ENCODE assay signal across 20 cellular contexts in the genomic region with DNA sequence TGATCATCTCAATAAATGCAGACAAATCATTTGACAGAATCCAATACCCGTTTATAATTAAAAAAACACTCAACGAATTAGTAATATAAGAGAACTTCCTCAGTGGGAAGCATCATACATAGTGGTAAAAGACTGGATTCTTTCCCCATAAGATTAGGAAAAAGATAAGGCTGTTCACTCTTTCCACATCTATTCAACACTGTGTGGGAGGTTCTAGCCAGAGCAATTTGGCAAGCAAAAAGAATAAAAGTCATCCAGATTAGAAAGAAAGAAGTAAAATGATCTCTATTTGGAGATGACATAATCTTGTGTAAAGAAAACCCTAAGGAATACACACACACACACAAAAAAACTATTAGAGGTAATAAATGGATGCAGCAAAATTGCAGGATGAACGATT. TPM values are rescaled to one million over a fixed set of nuclear protein-coding genes. Genes with fewer than 3 reads are reported as not detected.
"Had no signal": no experiment of that assay in that cellular context is flagged by ENCODE, and none has a peak within 500 bp of the region (broad histone marks: within the 10 kb centered on the region; RNA-seq: fewer than 3 reads in every experiment).

No MANE protein-coding gene starts in this region.

- H3K27me3 Mint-ChIP-seq: effector memory CD8-positive, alpha-beta T cell had no signal

- H3K27ac ChIP-seq: ascending aorta, cardiac muscle cell, esophagus squamous epithelium, spleen, thyroid gland, VCaP had no signal

- H3K9me3 ChIP-seq: ascending aorta, thyroid gland had no signal

- H3K4me1 Mint-ChIP-seq: nephron had no signal

- H3K4me3 Mint-ChIP-seq: activated naive CD4-positive, alpha-beta T cell treated with anti-CD3 and anti-CD28 coated beads for 36 hours; activated T-cell treated with anti-CD3 and anti-CD28 coated beads, Interleukin-2, amount 50 U/mL, for 4 hours; effector memory CD8-positive, alpha-beta T cell; nephron had no signal

- H3K27ac Mint-ChIP-seq: activated naive CD4-positive, alpha-beta T cell treated with anti-CD3 and anti-CD28 coated beads for 36 hours; effector memory CD8-positive, alpha-beta T cell; nephron had no signal

- H3K4me1 ChIP-seq: left lung, spleen had no signal

- H3K4me3 ChIP-seq: ascending aorta, cardiac muscle cell, esophagus squamous epithelium, left lung, spleen, thyroid gland had no signal

- DNase-seq: activated CD4-positive, alpha-beta T cell treated with anti-CD3 and anti-CD28 coated beads, Interleukin-2, amount 50 U/mL, for 1 hour; activated CD4-positive, CD25-positive, alpha-beta regulatory T cell treated with anti-CD3 and anti-CD28 coated beads, Interleukin-2, amount 50 U/mL, for 72 hours; activated CD8-positive, alpha-beta memory T cell treated with anti-CD3 and anti-CD28 coated beads, Interleukin-2, amount 50 U/mL, for 4 hours; activated naive CD4-positive, alpha-beta T cell treated with anti-CD3 and anti-CD28 coated beads for 36 hours; activated T-cell treated with anti-CD3 and anti-CD28 coated beads, Interleukin-2, amount 50 U/mL, for 4 hours; effector memory CD8-positive, alpha-beta T cell; esophagus squamous epithelium; kidney; left lung; midbrain; spleen; stimulated activated naive CD4-positive, alpha-beta T cell treated with Interleukin-2 at 50 U/mL for 16 hours; T-helper 2 cell; thyroid gland had no signal

- H3K27me3 ChIP-seq: ascending aorta, cardiac muscle cell, left lung, spleen, thyroid gland had no signal

- H3K36me3 ChIP-seq: ascending aorta, cardiac muscle cell, thyroid gland had no signal

RNA-seq across cellular contexts. Expression of gene LYZ, which starts 49.8 kb away (rescaled TPM):
- total RNA-seq: activated naive CD4-positive, alpha-beta T cell treated with anti-CD3 and anti-CD28 coated beads for 36 hours; dermis microvascular lymphatic vessel endothelial cell; lung microvascular endothelial cell had no signal
